In genomic region chr11:8720376-8720775, GRCh38 we compare ENCODE assay signal across 13 cellular contexts. TPM values are rescaled to one million over a fixed set of nuclear protein-coding genes. Genes with fewer than 3 reads are reported as not detected.
DNase-seq lines count a peak whose midpoint lies in the region; ATAC-seq and TF ChIP-seq lines count a peak whose summit lies in the region.
"Had no signal": no experiment of that assay in that cellular context is flagged by ENCODE, and none has a peak within 500 bp of the region (broad histone marks: within the 10 kb centered on the region; RNA-seq: fewer than 3 reads in every experiment).

No MANE protein-coding gene starts in this region.

- no peaks in the 10 kb centered on the region for H3K36me3 ChIP-seq in PC-9 (ENCODE audit: low read depth)
- H3K36me3 ChIP-seq in colonic mucosa, result no peaks in the 10 kb centered on the region
- peaks cover 38% of the 10 kb centered on the region for H3K36me3 ChIP-seq in muscle layer of colon (ENCODE audit: insufficient read depth, low read length)
- H3K36me3 ChIP-seq in tibial artery, result peaks cover 4 to 6% (median 6%) of the 10 kb centered on the region in 3 donors

- no peak overlapping the region for H2AFZ ChIP-seq in PC-9

- ATAC-seq in HG03175 (IDR thresholded peaks at IDR 0.05; ENCODE audit: unreplicated experiment), result no peak
- no peak for ATAC-seq in activated T-helper 17 cell treated with anti-CD3 and anti-CD28 coated beads, Interleukin-2, amount 50 U/mL, for 72 hours (replicated peaks)

- 0 out of 2 replicates have a peak, but pooled peaks cover 3% of the 10 kb centered on the region for H3K79me2 ChIP-seq in PC-9 (ENCODE audit: low read depth)

- peaks cover 3% of the 10 kb centered on the region for H3K27me3 Mint-ChIP-seq in activated T-helper 17 cell treated with anti-CD3 and anti-CD28 coated beads, Interleukin-2, amount 50 U/mL, for 72 hours

- intact Hi-C loops in PC-9 (cut with micrococcal nuclease; ENCODE audit: unreplicated experiment), result loop anchor here (2.0 kb wide), 1 partner anchor 46 kb away; no protein-coding TSS in a partner anchor
- intact Hi-C loops in colonic mucosa (cut with DNase I), result no loop called here
- intact Hi-C loops in tibial artery (cut with DNase I; ENCODE audit: low total_unique reads), result no loop called here

- peak overlapping the region; percentile 88 for H3K4me2 ChIP-seq in PC-9

- DNase-seq in PC-9, result no peak
- no peak for DNase-seq in colonic mucosa
- no peak for DNase-seq in tibial artery
- DNase-seq in C1 segment of cervical spinal cord (lab: John Stamatoyannopoulos, UW), result no peak
- no peak for DNase-seq in NCI-H1930 (lab: John Stamatoyannopoulos, UW)
- DNase-seq: DMS53; MV-4-11; naive B cell; NCI-H774; stimulated activated CD4-positive, alpha-beta T cell treated with anti-CD3 and anti-CD28 coated beads, Interleukin-2, amount 100 ng/mL, for 24 hours had no signal

- BruUV-seq in PC-9 (replicated peaks; lab: Mats Ljungman, UMichigan), result no TSS peak

- CTCF ChIA-PET in PC-9 (lab: Charles Lee), result interaction anchor here (0.6 kb wide), 1 partner anchor 190 kb away, joined by 3 read pairs; no protein-coding TSS in a partner anchor

- POLR2A ChIA-PET in PC-9 (lab: Charles Lee; ENCODE audit: unreplicated experiment), result interaction anchor here (0.6 to 0.8 kb wide), 2 partner anchors 32 to 846 kb away, joined by 5 to 6 read pairs; no protein-coding TSS in a partner anchor

- no peaks in the 10 kb centered on the region for H3K9me3 ChIP-seq in PC-9 (ENCODE audit: insufficient read depth, low read depth)
- H3K9me3 ChIP-seq in colonic mucosa, result no peaks in the 10 kb centered on the region
- H3K9me3 ChIP-seq in muscle layer of colon (ENCODE audit: low read length), result no peaks in the 10 kb centered on the region
- H3K9me3 ChIP-seq in tibial artery, result no peaks in the 10 kb centered on the region

- no peak overlapping the region for H3K4me3 Mint-ChIP-seq in activated T-helper 17 cell treated with anti-CD3 and anti-CD28 coated beads, Interleukin-2, amount 50 U/mL, for 72 hours
- H3K4me3 Mint-ChIP-seq: naive B cell had no signal

- no peaks in the 10 kb centered on the region for H3K9me2 ChIP-seq in PC-9 (ENCODE audit: insufficient read depth)

- H3K9me3 Mint-ChIP-seq in activated T-helper 17 cell treated with anti-CD3 and anti-CD28 coated beads, Interleukin-2, amount 50 U/mL, for 72 hours, result no peaks in the 10 kb centered on the region
- H3K9me3 Mint-ChIP-seq: naive B cell had no signal

- no peaks in the 10 kb centered on the region for H3K36me3 Mint-ChIP-seq in activated T-helper 17 cell treated with anti-CD3 and anti-CD28 coated beads, Interleukin-2, amount 50 U/mL, for 72 hours (ENCODE audit: low read depth)
- H3K36me3 Mint-ChIP-seq: naive B cell had no signal

- H3K27me3 ChIP-seq in PC-9 (ENCODE audit: insufficient read depth, low read depth) (no peaks in the 10 kb centered on the region), colonic mucosa (no peaks in the 10 kb centered on the region), muscle layer of colon (ENCODE audit: control insufficient read depth in 1 of 2, insufficient read depth in 2 of 2, low read length in 2 of 2) (no peaks in the 10 kb centered on the region), tibial artery (no peaks in the 10 kb centered on the region)

- peaks cover 6% of the 10 kb centered on the region for H3K4me1 Mint-ChIP-seq in activated T-helper 17 cell treated with anti-CD3 and anti-CD28 coated beads, Interleukin-2, amount 50 U/mL, for 72 hours

- H3K27ac Mint-ChIP-seq in activated T-helper 17 cell treated with anti-CD3 and anti-CD28 coated beads, Interleukin-2, amount 50 U/mL, for 72 hours, result no peak overlapping the region

- H3K4me3 ChIP-seq in PC-9 (peak overlapping the region; percentile 45; the same call in 1 of the 2 replicates), colonic mucosa (no peak overlapping the region), muscle layer of colon (ENCODE audit: low read depth in 1 of 2, low read length in 2 of 2) (no peak overlapping the region), tibial artery (no peak overlapping the region)

- no peaks in the 10 kb centered on the region for H4K20me1 ChIP-seq in PC-9 (ENCODE audit: insufficient read depth)

- H3K4me1 ChIP-seq in PC-9 (replicated peaks; ENCODE audit: insufficient read depth), result peaks cover 68% of the 10 kb centered on the region
- peaks cover 15% of the 10 kb centered on the region for H3K4me1 ChIP-seq in colonic mucosa
- H3K4me1 ChIP-seq in muscle layer of colon (ENCODE audit: insufficient read depth, low read length), result peaks cover 83% of the 10 kb centered on the region
- H3K4me1 ChIP-seq in tibial artery, result peaks cover 15 to 84% (median 76%) of the 10 kb centered on the region in 4 donors

- H3K27ac ChIP-seq in PC-9 (peak overlapping the region; percentile 96), colonic mucosa (peak overlapping the region; percentile 70), muscle layer of colon (ENCODE audit: low read depth, low read length) (peak overlapping the region; percentile 96), tibial artery (peak overlapping the region; percentile 71 to 81)

- peak overlapping the region in 1 of 2 donors; percentile 42 for H3K9ac ChIP-seq in colonic mucosa (ENCODE audit: low read depth in 2 of 2, low read length in 2 of 2)
- H3K9ac ChIP-seq in muscle layer of colon (ENCODE audit: low read length), result no peak overlapping the region

- peaks cover 45% of the 10 kb centered on the region for H3F3A ChIP-seq in PC-9 (ENCODE audit: insufficient read depth, low read depth)

- TF ChIP-seq CTCF in PC-9 (conservative IDR thresholded peaks at IDR 0.05) (no peak), colonic mucosa (IDR thresholded peaks at IDR 0.05) (no peak), tibial artery (IDR thresholded peaks at IDR 0.05) (no peak)

RNA-seq across cellular contexts. Expression of gene RPL27A, which starts 37.8 kb away (rescaled TPM):
- total RNA-seq in PC-9 (2021) (548 and 560 TPM in 2 replicates), colonic mucosa (1,000 to 10,000 TPM in 1 of 2 donors, 100 to 1,000 TPM in 1; 701 to 1,045 TPM)
- 1,000 to 10,000 TPM; 1,241 to 1,415 TPM for total RNA-seq in activated T-helper 17 cell treated with anti-CD3 and anti-CD28 coated beads, Interleukin-2, amount 50 U/mL, for 72 hours

RNA-seq across cellular contexts. Expression of gene TRIM66, which starts 37.9 kb away (rescaled TPM):
- total RNA-seq in PC-9 (2021), result 16.1 and 17.0 TPM in 2 replicates
- 10 to 100 TPM in 1 of 2 donors, 1 to 10 TPM in 1; 5.9 to 10.6 TPM for total RNA-seq in colonic mucosa
- 10 to 100 TPM; 15.2 to 19.9 TPM for total RNA-seq in activated T-helper 17 cell treated with anti-CD3 and anti-CD28 coated beads, Interleukin-2, amount 50 U/mL, for 72 hours
